In the genomic region with DNA sequence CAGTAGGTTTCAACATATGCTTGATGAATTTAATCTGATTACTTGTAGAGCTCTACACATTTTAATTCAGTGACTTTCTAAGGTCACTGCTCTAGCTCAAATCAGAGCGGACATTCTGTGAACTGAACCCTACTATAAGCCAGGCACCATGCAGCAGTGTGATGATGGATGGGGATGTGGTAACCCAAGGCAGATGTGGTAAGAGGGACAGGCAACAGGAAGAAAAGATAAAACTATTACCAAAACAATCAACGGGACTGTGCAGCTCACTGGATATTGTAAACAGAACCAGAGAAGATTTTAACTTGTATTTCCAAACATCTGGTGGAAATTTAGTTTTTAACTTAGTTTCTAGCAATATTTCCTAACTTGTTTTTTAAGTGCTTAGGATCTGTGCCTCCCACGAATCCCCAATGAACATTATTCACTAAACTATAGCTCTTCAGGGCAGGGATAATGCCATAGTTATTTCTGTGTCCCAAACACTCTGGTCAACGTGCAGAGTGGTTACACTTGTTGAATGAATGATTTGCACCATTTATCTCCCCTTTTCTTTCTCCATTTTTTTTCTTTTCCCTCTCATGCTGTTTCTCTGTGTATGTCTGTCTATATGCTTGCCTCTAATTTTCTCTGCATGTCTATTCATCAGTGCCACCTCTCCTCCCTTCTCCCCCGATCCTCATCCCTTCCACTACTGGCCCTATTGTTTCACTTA, we compare ENCODE assay signal across 11 cellular contexts. TPM values are rescaled to one million over a fixed set of nuclear protein-coding genes. Genes with fewer than 3 reads are reported as not detected.
DNase-seq lines count a peak whose midpoint lies in the region; ATAC-seq and TF ChIP-seq lines count a peak whose summit lies in the region.
"Had no signal": no experiment of that assay in that cellular context is flagged by ENCODE, and none has a peak within 500 bp of the region (broad histone marks: within the 10 kb centered on the region; RNA-seq: fewer than 3 reads in every experiment).

No MANE protein-coding gene starts in this region.

- H4K20me1 ChIP-seq in DOHH2 (ENCODE audit: control insufficient read depth, insufficient read depth, low read depth, low read length) = 0 out of 2 replicates have a peak, but pooled peaks cover 2% of the 10 kb centered on the region

- peak overlapping the region; percentile 77 for H3K27ac Mint-ChIP-seq in activated naive CD8-positive, alpha-beta T cell treated with anti-CD3 and anti-CD28 coated beads, Interleukin-2, amount 10 ng/mL, durations not matched to agents 7 days and 5 days
- peak overlapping the region; percentile 1 to 82 (median 26) for H3K27ac Mint-ChIP-seq in naive thymus-derived CD4-positive, alpha-beta T cell

- peak; percentile 43 for ATAC-seq in activated naive CD8-positive, alpha-beta T cell treated with anti-CD3 and anti-CD28 coated beads, Interleukin-2, amount 10 ng/mL, durations not matched to agents 7 days and 5 days (ENCODE audit: low read depth)
- ATAC-seq in naive thymus-derived CD4-positive, alpha-beta T cell = peak; percentile 37
- ATAC-seq in GM19351 (IDR thresholded peaks at IDR 0.05; ENCODE audit: unreplicated experiment) (no peak), heart right ventricle (no peak)
- ATAC-seq: gastrocnemius medialis had no signal

- POLR2A ChIA-PET in activated naive CD8-positive, alpha-beta T cell treated with anti-CD3 and anti-CD28 coated beads, Interleukin-2, amount 10 ng/mL, durations not matched to agents 7 days and 5 days (lab: Charles Lee) = interaction anchor here (0.6 to 1.6 kb wide), 4 partner anchors 13 to 954 kb away, joined by 3 to 7 read pairs (median 4); a partner anchor contains a TSS
- POLR2A ChIA-PET in naive thymus-derived CD4-positive, alpha-beta T cell (lab: Charles Lee) = interaction anchor here (0.5 to 1.6 kb wide), 8 partner anchors 14 to 261 kb away, joined by 3 to 7 read pairs (median 4); a partner anchor contains a TSS

- H3K4me3 Mint-ChIP-seq in activated naive CD8-positive, alpha-beta T cell treated with anti-CD3 and anti-CD28 coated beads, Interleukin-2, amount 10 ng/mL, durations not matched to agents 7 days and 5 days = peak overlapping the region; percentile 82
- peak overlapping the region; percentile 21 to 96 (median 68) for H3K4me3 Mint-ChIP-seq in naive thymus-derived CD4-positive, alpha-beta T cell

- peak overlapping the region; percentile 14; the same call in 1 of the 2 replicates for H3K4me2 ChIP-seq in DOHH2 (ENCODE audit: low read length)

- H3K4me1 ChIP-seq in DOHH2 (ENCODE audit: control insufficient read depth, low read length) (peaks cover 25% of the 10 kb centered on the region), heart right ventricle (peaks cover 0 to 79% (median 36%) of the 10 kb centered on the region in 9 donors)
- H3K4me1 ChIP-seq in naive thymus-derived CD4-positive, alpha-beta T cell (ENCODE audit: control insufficient read depth in 2 of 2, insufficient read depth in 2 of 2, low read length in 2 of 2) = peaks cover 32 to 38% of the 10 kb centered on the region in 2 donors

- H3K4me1 Mint-ChIP-seq in activated naive CD8-positive, alpha-beta T cell treated with anti-CD3 and anti-CD28 coated beads, Interleukin-2, amount 10 ng/mL, durations not matched to agents 7 days and 5 days = peaks cover 49% of the 10 kb centered on the region
- H3K4me1 Mint-ChIP-seq in naive thymus-derived CD4-positive, alpha-beta T cell = peaks cover 54 to 78% (median 71%) of the 10 kb centered on the region in 7 donors

- H3K9me3 ChIP-seq in DOHH2 (ENCODE audit: control insufficient read depth, insufficient read depth, low read length) (no peaks in the 10 kb centered on the region), heart right ventricle (no peaks in the 10 kb centered on the region)
- no peaks in the 10 kb centered on the region for H3K9me3 ChIP-seq in naive thymus-derived CD4-positive, alpha-beta T cell (ENCODE audit: control insufficient read depth in 2 of 3, low read length in 3 of 3)
- H3K9me3 ChIP-seq: gastrocnemius medialis had no signal

- peaks cover 80% of the 10 kb centered on the region for H3K79me2 ChIP-seq in DOHH2 (ENCODE audit: control insufficient read depth, low read length)

- H3K27ac ChIP-seq in DOHH2 (ENCODE audit: low read depth, low read length) (no peak overlapping the region), heart right ventricle (no peak overlapping the region)
- H3K27ac ChIP-seq in naive thymus-derived CD4-positive, alpha-beta T cell (ENCODE audit: low read depth, low read length) = no peak overlapping the region
- H3K27ac ChIP-seq: gastrocnemius medialis had no signal

- DNase-seq in NCI-H82 (lab: John Stamatoyannopoulos, UW) = peak; percentile 34
- DNase-seq in activated naive CD8-positive, alpha-beta T cell treated with anti-CD3 and anti-CD28 coated beads, Interleukin-2, amount 10 ng/mL, durations not matched to agents 7 days and 5 days = no peak
- DNase-seq in naive thymus-derived CD4-positive, alpha-beta T cell = peak in 5 of 9 donors; percentile 18 to 34 (median 22)
- DNase-seq in NCI-H510A treated with DMSO at 0.1 percent for 48 hours (lab: John Stamatoyannopoulos, UW) = no peak
- DNase-seq in NCI-H2227 (lab: John Stamatoyannopoulos, UW; ENCODE audit: unreplicated experiment) = no peak
- DNase-seq in heart right ventricle = no peak
- DNase-seq: activated naive CD4-positive, alpha-beta T cell treated with Interleukin-2 at 50 U/mL for 16 hours; gastrocnemius medialis; stimulated activated CD4-positive, alpha-beta T cell treated with anti-CD3 and anti-CD28 coated beads, Interleukin-4, amount 100 ng/mL, for 4 hours had no signal

- H3K36me3 ChIP-seq in DOHH2 (ENCODE audit: control insufficient read depth, low read length) = peaks cover 16% of the 10 kb centered on the region; the same call in 1 of the 2 replicates
- peaks cover 0 to 5% (median 0%) of the 10 kb centered on the region in 3 experiments for H3K36me3 ChIP-seq in naive thymus-derived CD4-positive, alpha-beta T cell (ENCODE audit: control insufficient read depth in 2 of 3, insufficient read depth in 3 of 3, low read length in 3 of 3)
- H3K36me3 ChIP-seq in heart right ventricle = peaks cover 0 to 3% (median 0%) of the 10 kb centered on the region in 9 donors
- H3K36me3 ChIP-seq: gastrocnemius medialis had no signal

- no peak overlapping the region for H3K4me3 ChIP-seq in DOHH2 (ENCODE audit: low read length)
- no peak overlapping the region for H3K4me3 ChIP-seq in naive thymus-derived CD4-positive, alpha-beta T cell (ENCODE audit: low read length)
- no peak overlapping the region for H3K4me3 ChIP-seq in heart right ventricle
- H3K4me3 ChIP-seq: gastrocnemius medialis had no signal

- H3K36me3 Mint-ChIP-seq in activated naive CD8-positive, alpha-beta T cell treated with anti-CD3 and anti-CD28 coated beads, Interleukin-2, amount 10 ng/mL, durations not matched to agents 7 days and 5 days = peaks cover 49% of the 10 kb centered on the region
- H3K36me3 Mint-ChIP-seq in naive thymus-derived CD4-positive, alpha-beta T cell = peaks cover 4 to 28% (median 5%) of the 10 kb centered on the region in 5 donors

- no peaks in the 10 kb centered on the region for H3K27me3 Mint-ChIP-seq in activated naive CD8-positive, alpha-beta T cell treated with anti-CD3 and anti-CD28 coated beads, Interleukin-2, amount 10 ng/mL, durations not matched to agents 7 days and 5 days
- no peaks in the 10 kb centered on the region for H3K27me3 Mint-ChIP-seq in naive thymus-derived CD4-positive, alpha-beta T cell

- TF ChIP-seq CTCF in DOHH2 (IDR thresholded peaks at IDR 0.05; ENCODE audit: low read depth, low read length, poor library complexity, severe bottlenecking) (no peak), heart right ventricle (IDR thresholded peaks at IDR 0.05) (no peak)

- intact Hi-C loops in naive thymus-derived CD4-positive, alpha-beta T cell (cut with micrococcal nuclease) = loop anchor here (1.0 to 10.0 kb wide), 3 partner anchors 9 to 462 kb away; a partner anchor contains a TSS
- intact Hi-C loops in heart right ventricle (cut with DNase I) = loop anchor here in 2 of 10 donors (10.0 kb wide), 1 partner anchor 138 kb away; a partner anchor contains a TSS

- no peaks in the 10 kb centered on the region; the same call in 1 of the 2 replicates for H3F3A ChIP-seq in DOHH2 (ENCODE audit: control insufficient read depth, insufficient read depth)

- CTCF ChIA-PET in naive thymus-derived CD4-positive, alpha-beta T cell (lab: Charles Lee) = no interaction called here

- H3K27me3 ChIP-seq in DOHH2 (ENCODE audit: control insufficient read depth, low read length) (no peaks in the 10 kb centered on the region), heart right ventricle (no peaks in the 10 kb centered on the region)
- H3K27me3 ChIP-seq in naive thymus-derived CD4-positive, alpha-beta T cell (ENCODE audit: control insufficient read depth in 2 of 2, insufficient read depth in 2 of 2, low read length in 2 of 2) = no peaks in the 10 kb centered on the region
- H3K27me3 ChIP-seq: gastrocnemius medialis had no signal

- 70 to 73% methylated on average over 5 of the region's 5 CpGs for WGBS in heart right ventricle, 2 donors

- H3K9me2 ChIP-seq in DOHH2 (replicated peaks; ENCODE audit: control insufficient read depth, low read length) = no peaks in the 10 kb centered on the region

- H3K9me3 Mint-ChIP-seq in activated naive CD8-positive, alpha-beta T cell treated with anti-CD3 and anti-CD28 coated beads, Interleukin-2, amount 10 ng/mL, durations not matched to agents 7 days and 5 days = no peaks in the 10 kb centered on the region
- H3K9me3 Mint-ChIP-seq in naive thymus-derived CD4-positive, alpha-beta T cell = peaks cover 0 to 1% (median 0%) of the 10 kb centered on the region in 11 donors

RNA-seq across cellular contexts. Expression of a gene that starts 3.0 kb away (rescaled TPM):
- total RNA-seq in activated naive CD8-positive, alpha-beta T cell treated with anti-CD3 and anti-CD28 coated beads, Interleukin-2, amount 10 ng/mL, durations not matched to agents 7 days and 5 days = 100 to 1,000 TPM; 185 to 203 TPM
- 100 to 1,000 TPM in 1 of 5 experiments, 10 to 100 TPM in 4; 65.3 to 201 (median 68.7) TPM for total RNA-seq in naive thymus-derived CD4-positive, alpha-beta T cell
- polyA plus RNA-seq in naive thymus-derived CD4-positive, alpha-beta T cell = 10 to 100 TPM; 32.1 to 33.8 TPM
- total RNA-seq in heart right ventricle = 10 to 100 TPM; 12.7 to 54.0 (median 16.3) TPM
- 10 to 100 TPM in 1 of 2 donors, 1 to 10 TPM in 1; 9.2 to 11.9 TPM for polyA plus RNA-seq in heart right ventricle

RNA-seq across cellular contexts. Expression of a gene that starts 14.6 kb away (rescaled TPM):
- total RNA-seq in activated naive CD8-positive, alpha-beta T cell treated with anti-CD3 and anti-CD28 coated beads, Interleukin-2, amount 10 ng/mL, durations not matched to agents 7 days and 5 days = 10 to 100 TPM; 79.9 to 80.7 TPM
- total RNA-seq in naive thymus-derived CD4-positive, alpha-beta T cell = 100 to 1,000 TPM in 1 of 5 experiments, 10 to 100 TPM in 4; 84.8 to 131 (median 95.9) TPM
- polyA plus RNA-seq in naive thymus-derived CD4-positive, alpha-beta T cell = 10 to 100 TPM; 63.8 to 64.4 TPM
- 10 to 100 TPM; 78.5 to 94.0 (median 85.4) TPM for total RNA-seq in heart right ventricle
- 10 to 100 TPM; 92.4 to 99.4 TPM for polyA plus RNA-seq in heart right ventricle

RNA-seq across cellular contexts. Expression of a gene that starts 37.6 kb away (rescaled TPM):
- 10 to 100 TPM; 25.1 to 29.5 TPM for total RNA-seq in activated naive CD8-positive, alpha-beta T cell treated with anti-CD3 and anti-CD28 coated beads, Interleukin-2, amount 10 ng/mL, durations not matched to agents 7 days and 5 days
- 10 to 100 TPM; 23.9 to 45.3 (median 29.2) TPM for total RNA-seq in naive thymus-derived CD4-positive, alpha-beta T cell
- 10 to 100 TPM; 17.2 to 42.8 TPM for polyA plus RNA-seq in naive thymus-derived CD4-positive, alpha-beta T cell
- 10 to 100 TPM; 12.9 to 15.8 (median 14.2) TPM for total RNA-seq in heart right ventricle
- 1 to 10 TPM; 3.4 to 6.6 TPM for polyA plus RNA-seq in heart right ventricle

Comparison
In these comparisons a context has a peak if more than half of its experiments do, and no peak if none do; other contexts are left out.
1. DNase-seq: peak in NCI-H82 (single experiment) and naive thymus-derived CD4-positive, alpha-beta T cell (5 of 9); none in activated naive CD8-positive, alpha-beta T cell treated with anti-CD3 and anti-CD28 coated beads, Interleukin-2, amount 10 ng/mL, durations not matched to agents 7 days and 5 days (single experiment), NCI-H510A treated with DMSO at 0.1 percent for 48 hours (single experiment), NCI-H2227 (single experiment) and heart right ventricle (0 of 2).
2. ATAC-seq: peak in activated naive CD8-positive, alpha-beta T cell treated with anti-CD3 and anti-CD28 coated beads, Interleukin-2, amount 10 ng/mL, durations not matched to agents 7 days and 5 days (single experiment) and naive thymus-derived CD4-positive, alpha-beta T cell (single experiment); none in GM19351 (single experiment) and heart right ventricle (0 of 8).